Comparison of ENCODE assay signal across 1 cellular context in genomic region chr7:142376356-142376997, GRCh38.
TF ChIP-seq lines count a peak whose summit lies in the region.

No MANE protein-coding gene starts in this region.

TF ChIP-seq in GM23338, 12 proteins besides CTCF, POLR2A, EP300 and RAD21 (continued from another document):
- TF ChIP-seq REST (IDR thresholded peaks at IDR 0.05; ENCODE audit: unreplicated experiment) (no peak), ETS1 (IDR thresholded peaks at IDR 0.05) (no peak), POLR2AphosphoS5 (IDR thresholded peaks at IDR 0.05; ENCODE audit: low read depth) (no peak), ZNF114 (CRISPR knock-in tag; IDR thresholded peaks at IDR 0.05) (no peak)
